In genomic region chr16:11325404-11326083, GRCh38 we compare ENCODE assay signal across 16 cellular contexts. TPM values are rescaled to one million over a fixed set of nuclear protein-coding genes. Genes with fewer than 3 reads are reported as not detected.
DNase-seq lines count a peak whose midpoint lies in the region; ATAC-seq and TF ChIP-seq lines count a peak whose summit lies in the region.
"Had no signal": no experiment of that assay in that cellular context is flagged by ENCODE, and none has a peak within 500 bp of the region (broad histone marks: within the 10 kb centered on the region; RNA-seq: fewer than 3 reads in every experiment).

No MANE protein-coding gene starts in this region.

- no peak overlapping the region for H3K9ac ChIP-seq in neural progenitor cell

- no peak overlapping the region for H3K4me2 ChIP-seq in neural progenitor cell

- H3K79me2 ChIP-seq in neural progenitor cell (ENCODE audit: low read depth) = no peaks in the 10 kb centered on the region

- POLR2A ChIA-PET in activated CD4-positive, alpha-beta T cell treated with anti-CD3 and anti-CD28 coated beads for 36 hours (lab: Charles Lee) = no interaction called here
- POLR2A ChIA-PET in naive thymus-derived CD8-positive, alpha-beta T cell (lab: Charles Lee) = interaction anchor here (1.1 to 1.3 kb wide), 2 partner anchors 9 to 29 kb away, joined by 3 read pairs; no protein-coding TSS in a partner anchor

- no peak overlapping the region for H3K4me3 Mint-ChIP-seq in activated CD4-positive, alpha-beta T cell treated with anti-CD3 and anti-CD28 coated beads for 36 hours
- peak overlapping the region in 3 of 4 donors; percentile 25 to 71 (median 45) for H3K4me3 Mint-ChIP-seq in IgD-negative memory B cell
- H3K4me3 Mint-ChIP-seq in activated T-helper 1 cell treated with anti-CD3 and anti-CD28 coated beads, Interleukin-12 subunit alpha, Interleukin-12 subunit beta, Interleukin-2, Interleukin-4 antibody, amounts not matched to agents 30 ng/mL and 10 ng/mL and 1 ng/mL, durations not matched to agents 14 hours and 24 hours and 36 hours = no peak overlapping the region
- no peak overlapping the region for H3K4me3 Mint-ChIP-seq in neural progenitor cell
- no peak overlapping the region for H3K4me3 Mint-ChIP-seq in naive thymus-derived CD8-positive, alpha-beta T cell

- H3K4me1 ChIP-seq in neural progenitor cell = peaks cover 18% of the 10 kb centered on the region

- H3K27me3 Mint-ChIP-seq in activated CD4-positive, alpha-beta T cell treated with anti-CD3 and anti-CD28 coated beads for 36 hours = no peaks in the 10 kb centered on the region
- H3K27me3 Mint-ChIP-seq in IgD-negative memory B cell = peaks cover 2% of the 10 kb centered on the region
- H3K27me3 Mint-ChIP-seq in activated T-helper 1 cell treated with anti-CD3 and anti-CD28 coated beads, Interleukin-12 subunit alpha, Interleukin-12 subunit beta, Interleukin-2, Interleukin-4 antibody, amounts not matched to agents 30 ng/mL and 10 ng/mL and 1 ng/mL, durations not matched to agents 14 hours and 24 hours and 36 hours (ENCODE audit: insufficient read depth) = no peaks in the 10 kb centered on the region
- H3K27me3 Mint-ChIP-seq in neural progenitor cell (ENCODE audit: insufficient read depth, low read depth) = peaks cover 20% of the 10 kb centered on the region
- no peaks in the 10 kb centered on the region for H3K27me3 Mint-ChIP-seq in naive thymus-derived CD8-positive, alpha-beta T cell

- H3K9me3 Mint-ChIP-seq in activated CD4-positive, alpha-beta T cell treated with anti-CD3 and anti-CD28 coated beads for 36 hours (ENCODE audit: low read depth) = no peaks in the 10 kb centered on the region
- H3K9me3 Mint-ChIP-seq in IgD-negative memory B cell (peaks cover 0 to 1% (median 0%) of the 10 kb centered on the region in 3 donors), neural progenitor cell (no peaks in the 10 kb centered on the region)
- peaks cover 10% of the 10 kb centered on the region for H3K9me3 Mint-ChIP-seq in activated T-helper 1 cell treated with anti-CD3 and anti-CD28 coated beads, Interleukin-12 subunit alpha, Interleukin-12 subunit beta, Interleukin-2, Interleukin-4 antibody, amounts not matched to agents 30 ng/mL and 10 ng/mL and 1 ng/mL, durations not matched to agents 14 hours and 24 hours and 36 hours
- peaks cover 0 to 3% (median 0%) of the 10 kb centered on the region in 9 donors for H3K9me3 Mint-ChIP-seq in naive thymus-derived CD8-positive, alpha-beta T cell

- H3K36me3 Mint-ChIP-seq in activated CD4-positive, alpha-beta T cell treated with anti-CD3 and anti-CD28 coated beads for 36 hours (ENCODE audit: low read depth) = no peaks in the 10 kb centered on the region
- H3K36me3 Mint-ChIP-seq in IgD-negative memory B cell (peaks cover 4% of the 10 kb centered on the region), neural progenitor cell (no peaks in the 10 kb centered on the region)
- H3K36me3 Mint-ChIP-seq in activated T-helper 1 cell treated with anti-CD3 and anti-CD28 coated beads, Interleukin-12 subunit alpha, Interleukin-12 subunit beta, Interleukin-2, Interleukin-4 antibody, amounts not matched to agents 30 ng/mL and 10 ng/mL and 1 ng/mL, durations not matched to agents 14 hours and 24 hours and 36 hours (ENCODE audit: low read depth) = peaks cover 3% of the 10 kb centered on the region
- no peaks in the 10 kb centered on the region for H3K36me3 Mint-ChIP-seq in naive thymus-derived CD8-positive, alpha-beta T cell

- CTCF ChIA-PET in activated CD4-positive, alpha-beta T cell treated with anti-CD3 and anti-CD28 coated beads for 36 hours (lab: Charles Lee) = interaction anchor here (0.9 to 1.4 kb wide), 3 partner anchors 9 to 53 kb away, joined by 3 to 4 read pairs (median 3); no protein-coding TSS in a partner anchor

- no peak overlapping the region for H3K4me3 ChIP-seq in neural progenitor cell
- H3K4me3 ChIP-seq: coronary artery had no signal

- H4K20me1 ChIP-seq in neural progenitor cell (ENCODE audit: low read depth) = no peaks in the 10 kb centered on the region

- intact Hi-C loops in activated CD4-positive, alpha-beta T cell treated with anti-CD3 and anti-CD28 coated beads for 36 hours (cut with DNase I, micrococcal nuclease) = loop anchor here in 1 of 2 experiments (2.0 kb wide), 1 partner anchor 13 kb away; no protein-coding TSS in a partner anchor
- intact Hi-C loops in activated T-helper 1 cell treated with anti-CD3 and anti-CD28 coated beads, Interleukin-12 subunit alpha, Interleukin-12 subunit beta, Interleukin-2, Interleukin-4 antibody, amounts not matched to agents 30 ng/mL and 10 ng/mL and 1 ng/mL, durations not matched to agents 14 hours and 24 hours and 36 hours (cut with micrococcal nuclease) = no loop called here

- H3K27ac ChIP-seq in neural progenitor cell = no peak overlapping the region
- H3K27ac ChIP-seq: coronary artery, WERI-Rb-1 had no signal

- H3K27me3 ChIP-seq in neural progenitor cell = no peaks in the 10 kb centered on the region

- peak; percentile 57 for ATAC-seq in activated CD4-positive, alpha-beta T cell treated with anti-CD3 and anti-CD28 coated beads for 36 hours
- ATAC-seq in GM18511 (IDR thresholded peaks at IDR 0.05; ENCODE audit: unreplicated experiment) (no peak), GM21576 (IDR thresholded peaks at IDR 0.05; ENCODE audit: unreplicated experiment) (no peak)
- ATAC-seq in naive thymus-derived CD8-positive, alpha-beta T cell = no peak

- H3K36me3 ChIP-seq in neural progenitor cell = no peaks in the 10 kb centered on the region
- H3K36me3 ChIP-seq: WERI-Rb-1 had no signal

- peaks cover 50% of the 10 kb centered on the region for H3K4me1 Mint-ChIP-seq in activated CD4-positive, alpha-beta T cell treated with anti-CD3 and anti-CD28 coated beads for 36 hours
- H3K4me1 Mint-ChIP-seq in IgD-negative memory B cell (peaks cover 42 to 48% (median 45%) of the 10 kb centered on the region in 3 donors), neural progenitor cell (peaks cover 44% of the 10 kb centered on the region)
- H3K4me1 Mint-ChIP-seq in activated T-helper 1 cell treated with anti-CD3 and anti-CD28 coated beads, Interleukin-12 subunit alpha, Interleukin-12 subunit beta, Interleukin-2, Interleukin-4 antibody, amounts not matched to agents 30 ng/mL and 10 ng/mL and 1 ng/mL, durations not matched to agents 14 hours and 24 hours and 36 hours (ENCODE audit: low read depth) = peaks cover 65% of the 10 kb centered on the region
- H3K4me1 Mint-ChIP-seq in naive thymus-derived CD8-positive, alpha-beta T cell = peaks cover 16 to 54% (median 36%) of the 10 kb centered on the region in 4 donors

- DNase-seq in activated CD4-positive, alpha-beta T cell treated with anti-CD3 and anti-CD28 coated beads for 36 hours = peak; percentile 67
- DNase-seq in activated CD4-positive, alpha-beta T cell treated with anti-CD3 and anti-CD28 coated beads for 4 hours = no peak
- DNase-seq in activated T-helper 1 cell treated with anti-CD3 and anti-CD28 coated beads, Interleukin-12 subunit alpha, Interleukin-12 subunit beta, Interleukin-2, Interleukin-4 antibody, amounts not matched to agents 30 ng/mL and 10 ng/mL and 1 ng/mL, durations not matched to agents 14 hours and 24 hours and 36 hours (ENCODE audit: low spot score) = peak; percentile 47
- no peak for DNase-seq in neural progenitor cell (ENCODE audit: low spot score)
- DNase-seq in naive thymus-derived CD8-positive, alpha-beta T cell = no peak
- DNase-seq: amniotic stem cell, H7, NCI-H1694, NCI-H748 treated with DMSO at 0.1 percent for 48 hours, WERI-Rb-1 had no signal

- no peaks in the 10 kb centered on the region for H3K9me3 ChIP-seq in neural progenitor cell (ENCODE audit: low read depth)

- TF ChIP-seq CTCF in neural progenitor cell (IDR thresholded peaks at IDR 0.05) = no peak

- peaks cover 39% of the 10 kb centered on the region for H3F3A ChIP-seq in neural progenitor cell (ENCODE audit: low read depth)

- H2AFZ ChIP-seq in neural progenitor cell (replicated peaks) = no peak overlapping the region

- peak overlapping the region; percentile 63 for H3K27ac Mint-ChIP-seq in activated CD4-positive, alpha-beta T cell treated with anti-CD3 and anti-CD28 coated beads for 36 hours
- H3K27ac Mint-ChIP-seq in IgD-negative memory B cell = peak overlapping the region in 2 of 3 donors; percentile 84 to 85
- peak overlapping the region; percentile 12 for H3K27ac Mint-ChIP-seq in activated T-helper 1 cell treated with anti-CD3 and anti-CD28 coated beads, Interleukin-12 subunit alpha, Interleukin-12 subunit beta, Interleukin-2, Interleukin-4 antibody, amounts not matched to agents 30 ng/mL and 10 ng/mL and 1 ng/mL, durations not matched to agents 14 hours and 24 hours and 36 hours
- peak overlapping the region; percentile 11 for H3K27ac Mint-ChIP-seq in neural progenitor cell
- peak overlapping the region in 2 of 10 donors; percentile 2 to 60 for H3K27ac Mint-ChIP-seq in naive thymus-derived CD8-positive, alpha-beta T cell

RNA-seq across cellular contexts. Expression of gene RMI2, which starts 19.7 kb away (rescaled TPM):
- 10 to 100 TPM; 56.0 to 69.8 TPM for total RNA-seq in activated CD4-positive, alpha-beta T cell treated with anti-CD3 and anti-CD28 coated beads for 36 hours
- polyA plus RNA-seq in IgD-negative memory B cell = 13.8 TPM
- 49.8 and 55.7 TPM in 2 replicates for total RNA-seq in activated T-helper 1 cell treated with anti-CD3 and anti-CD28 coated beads, Interleukin-12 subunit alpha, Interleukin-12 subunit beta, Interleukin-2, Interleukin-4 antibody, amounts not matched to agents 30 ng/mL and 10 ng/mL and 1 ng/mL, durations not matched to agents 14 hours and 24 hours and 36 hours
- total RNA-seq in neural progenitor cell (ENCODE audit: low replicate concordance) = 56.1 and 68.6 TPM in 2 replicates
- total RNA-seq in naive thymus-derived CD8-positive, alpha-beta T cell = 1 to 10 TPM; 2.4 to 2.8 TPM
- polyA plus RNA-seq in naive thymus-derived CD8-positive, alpha-beta T cell = 10 to 100 TPM in 1 of 3 donors, 1 to 10 TPM in 2; 1.3 to 13.5 (median 7.1) TPM

RNA-seq across cellular contexts. Expression of gene PRM1, which starts 44.4 kb away (rescaled TPM):
- not detected for total RNA-seq in activated CD4-positive, alpha-beta T cell treated with anti-CD3 and anti-CD28 coated beads for 36 hours
- polyA plus RNA-seq in IgD-negative memory B cell = not detected
- total RNA-seq in activated T-helper 1 cell treated with anti-CD3 and anti-CD28 coated beads, Interleukin-12 subunit alpha, Interleukin-12 subunit beta, Interleukin-2, Interleukin-4 antibody, amounts not matched to agents 30 ng/mL and 10 ng/mL and 1 ng/mL, durations not matched to agents 14 hours and 24 hours and 36 hours = not detected in 2 replicates
- not detected in 2 replicates for total RNA-seq in neural progenitor cell (ENCODE audit: low replicate concordance)
- not detected for total RNA-seq in naive thymus-derived CD8-positive, alpha-beta T cell
- not detected for polyA plus RNA-seq in naive thymus-derived CD8-positive, alpha-beta T cell
- total RNA-seq: A172, H7, SK-MEL-5 had no signal

RNA-seq across cellular contexts. Expression of gene PRM2, which starts 49.3 kb away (rescaled TPM):
- not detected for total RNA-seq in activated CD4-positive, alpha-beta T cell treated with anti-CD3 and anti-CD28 coated beads for 36 hours
- polyA plus RNA-seq in IgD-negative memory B cell = not detected
- not detected in 2 replicates for total RNA-seq in activated T-helper 1 cell treated with anti-CD3 and anti-CD28 coated beads, Interleukin-12 subunit alpha, Interleukin-12 subunit beta, Interleukin-2, Interleukin-4 antibody, amounts not matched to agents 30 ng/mL and 10 ng/mL and 1 ng/mL, durations not matched to agents 14 hours and 24 hours and 36 hours
- not detected in 2 replicates for total RNA-seq in neural progenitor cell (ENCODE audit: low replicate concordance)
- not detected for total RNA-seq in naive thymus-derived CD8-positive, alpha-beta T cell
- not detected for polyA plus RNA-seq in naive thymus-derived CD8-positive, alpha-beta T cell
- total RNA-seq: A172, H7, SK-MEL-5 had no signal

RNA-seq across cellular contexts. Expression of gene PRM3, which starts 52.1 kb away (rescaled TPM):
- total RNA-seq in activated CD4-positive, alpha-beta T cell treated with anti-CD3 and anti-CD28 coated beads for 36 hours = not detected
- polyA plus RNA-seq in IgD-negative memory B cell = not detected
- total RNA-seq in activated T-helper 1 cell treated with anti-CD3 and anti-CD28 coated beads, Interleukin-12 subunit alpha, Interleukin-12 subunit beta, Interleukin-2, Interleukin-4 antibody, amounts not matched to agents 30 ng/mL and 10 ng/mL and 1 ng/mL, durations not matched to agents 14 hours and 24 hours and 36 hours = not detected in 2 replicates
- total RNA-seq in neural progenitor cell (ENCODE audit: low replicate concordance) = not detected in 2 replicates
- not detected for total RNA-seq in naive thymus-derived CD8-positive, alpha-beta T cell
- polyA plus RNA-seq in naive thymus-derived CD8-positive, alpha-beta T cell = not detected
- total RNA-seq: A172, H7, SK-MEL-5 had no signal

RNA-seq across cellular contexts. Expression of gene TNP2, which starts 56.4 kb away (rescaled TPM):
- not detected for total RNA-seq in activated CD4-positive, alpha-beta T cell treated with anti-CD3 and anti-CD28 coated beads for 36 hours
- not detected for polyA plus RNA-seq in IgD-negative memory B cell
- not detected in 2 replicates for total RNA-seq in activated T-helper 1 cell treated with anti-CD3 and anti-CD28 coated beads, Interleukin-12 subunit alpha, Interleukin-12 subunit beta, Interleukin-2, Interleukin-4 antibody, amounts not matched to agents 30 ng/mL and 10 ng/mL and 1 ng/mL, durations not matched to agents 14 hours and 24 hours and 36 hours
- not detected in 2 replicates for total RNA-seq in neural progenitor cell (ENCODE audit: low replicate concordance)
- not detected for total RNA-seq in naive thymus-derived CD8-positive, alpha-beta T cell
- polyA plus RNA-seq in naive thymus-derived CD8-positive, alpha-beta T cell = not detected
- total RNA-seq: A172, H7, SK-MEL-5 had no signal

Comparison
In these comparisons a context has a peak if more than half of its experiments do, and no peak if none do; other contexts are left out.
1. DNase-seq: peak in activated CD4-positive, alpha-beta T cell treated with anti-CD3 and anti-CD28 coated beads for 36 hours (single experiment) and activated T-helper 1 cell treated with anti-CD3 and anti-CD28 coated beads, Interleukin-12 subunit alpha, Interleukin-12 subunit beta, Interleukin-2, Interleukin-4 antibody, amounts not matched to agents 30 ng/mL and 10 ng/mL and 1 ng/mL, durations not matched to agents 14 hours and 24 hours and 36 hours (single experiment); none in activated CD4-positive, alpha-beta T cell treated with anti-CD3 and anti-CD28 coated beads for 4 hours (0 of 2), neural progenitor cell (single experiment) and naive thymus-derived CD8-positive, alpha-beta T cell (0 of 10).
2. H3K4me3 Mint-ChIP-seq: peak in IgD-negative memory B cell (3 of 4); none in activated CD4-positive, alpha-beta T cell treated with anti-CD3 and anti-CD28 coated beads for 36 hours (single experiment), activated T-helper 1 cell treated with anti-CD3 and anti-CD28 coated beads, Interleukin-12 subunit alpha, Interleukin-12 subunit beta, Interleukin-2, Interleukin-4 antibody, amounts not matched to agents 30 ng/mL and 10 ng/mL and 1 ng/mL, durations not matched to agents 14 hours and 24 hours and 36 hours (single experiment), neural progenitor cell (single experiment) and naive thymus-derived CD8-positive, alpha-beta T cell (0 of 10).
3. RNA of gene RMI2, which starts 19.7 kb away (total RNA-seq): 56.0 to 69.8 TPM in activated CD4-positive, alpha-beta T cell treated with anti-CD3 and anti-CD28 coated beads for 36 hours, 56.1 to 68.6 TPM in neural progenitor cell and 49.8 to 55.7 TPM in activated T-helper 1 cell treated with anti-CD3 and anti-CD28 coated beads, Interleukin-12 subunit alpha, Interleukin-12 subunit beta, Interleukin-2, Interleukin-4 antibody, amounts not matched to agents 30 ng/mL and 10 ng/mL and 1 ng/mL, durations not matched to agents 14 hours and 24 hours and 36 hours; 2.4 to 2.8 TPM in naive thymus-derived CD8-positive, alpha-beta T cell; every median in the first group is over 10 times any median in the second.